ENCODE assay signal across 8 cellular contexts in genomic region chr17:48647103-48647963, GRCh38. TPM values are rescaled to one million over a fixed set of nuclear protein-coding genes. Genes with fewer than 3 reads are reported as not detected.
DNase-seq lines count a peak whose midpoint lies in the region; ATAC-seq and TF ChIP-seq lines count a peak whose summit lies in the region.

No MANE protein-coding gene starts in this region.

- peaks cover 19% of the 10 kb centered on the region for H3K4me1 Mint-ChIP-seq in activated T-cell treated with anti-CD3 and anti-CD28 coated beads, Interleukin-2, amount 50 U/mL, for 4 hours (ENCODE audit: low read depth)
- H3K4me1 Mint-ChIP-seq in T-cell = peaks cover 16 to 31% (median 27%) of the 10 kb centered on the region in 3 donors

- 2% methylated on average over 25 of the region's 30 CpGs for WGBS in suprapubic skin

- CTCF ChIA-PET in T-cell (lab: Charles Lee) = interaction anchor here in 1 of 2 donors (0.6 kb wide), 1 partner anchor 28 kb away, joined by 4 read pairs; no protein-coding TSS in a partner anchor

- POLR2A ChIA-PET in T-cell (lab: Charles Lee) = interaction anchor here (0.6 kb wide), 2 partner anchors 297 to 384 kb away, joined by 3 to 4 read pairs; no protein-coding TSS in a partner anchor

- H3K27ac ChIP-seq in suprapubic skin = no peak overlapping the region

- peaks cover 53% of the 10 kb centered on the region for H3K27me3 Mint-ChIP-seq in activated T-cell treated with anti-CD3 and anti-CD28 coated beads, Interleukin-2, amount 50 U/mL, for 4 hours (ENCODE audit: low read depth)
- peaks cover 56% of the 10 kb centered on the region in 2 donors for H3K27me3 Mint-ChIP-seq in T-cell

- no peak for ATAC-seq in activated T-cell treated with anti-CD3 and anti-CD28 coated beads, Interleukin-2, amount 50 U/mL, for 4 hours
- peak; percentile 12 to 28 (median 25) for ATAC-seq in T-cell (replicated peaks in 1 of 4)
- ATAC-seq in HG03460 (IDR thresholded peaks at IDR 0.05; ENCODE audit: unreplicated experiment) = no peak

- no peaks in the 10 kb centered on the region for H3K36me3 ChIP-seq in suprapubic skin

- no peak for TF ChIP-seq EP300 in suprapubic skin (IDR thresholded peaks at IDR 0.05)

- H3K27ac Mint-ChIP-seq in T-cell = no peak overlapping the region

- no peaks in the 10 kb centered on the region for H3K9me3 ChIP-seq in suprapubic skin

- no peaks in the 10 kb centered on the region for H3K36me3 Mint-ChIP-seq in activated T-cell treated with anti-CD3 and anti-CD28 coated beads, Interleukin-2, amount 50 U/mL, for 4 hours (ENCODE audit: insufficient read depth)
- no peaks in the 10 kb centered on the region for H3K36me3 Mint-ChIP-seq in T-cell

- H3K4me1 ChIP-seq in suprapubic skin = peaks cover 18% of the 10 kb centered on the region

- no peak for TF ChIP-seq POLR2A in suprapubic skin (IDR thresholded peaks at IDR 0.05)
- TF ChIP-seq POLR2A in erythroblast (IDR thresholded peaks at IDR 0.05; ENCODE audit: low read length) = no peak

- H3K4me3 Mint-ChIP-seq in activated T-cell treated with anti-CD3 and anti-CD28 coated beads, Interleukin-2, amount 50 U/mL, for 4 hours = peak overlapping the region; percentile 77
- H3K4me3 Mint-ChIP-seq in T-cell = peak overlapping the region; percentile 80 to 83 (median 83)

- H3K4me3 ChIP-seq in suprapubic skin = peak overlapping the region; percentile 44

- no peak for DNase-seq in activated T-cell treated with anti-CD3 and anti-CD28 coated beads, Interleukin-2, amount 50 U/mL, for 4 hours
- DNase-seq in activated T-cell treated with anti-CD3 and anti-CD28 coated beads, Interleukin-2, amount 50 U/mL, for 1 hour = no peak
- no peak for DNase-seq in T-cell
- DNase-seq in iPS-NIHi7 (ENCODE audit: extremely low spot score) = peak; percentile 71
- no peak for DNase-seq in suprapubic skin (ENCODE audit: low spot score in 2 of 2)
- no peak for DNase-seq in erythroblast (lab: John Stamatoyannopoulos, UW)
- DNase-seq in NCI-H2081 (lab: John Stamatoyannopoulos, UW) = no peak

- TF ChIP-seq CTCF in suprapubic skin (IDR thresholded peaks at IDR 0.05) = no peak

- peaks cover 91% of the 10 kb centered on the region for H3K27me3 ChIP-seq in suprapubic skin

- H3K9me3 Mint-ChIP-seq in activated T-cell treated with anti-CD3 and anti-CD28 coated beads, Interleukin-2, amount 50 U/mL, for 4 hours = no peaks in the 10 kb centered on the region
- H3K9me3 Mint-ChIP-seq in T-cell = no peaks in the 10 kb centered on the region

RNA-seq across cellular contexts. Expression of gene HOXB9, which starts 21.2 kb away (rescaled TPM):
- total RNA-seq in activated T-cell treated with anti-CD3 and anti-CD28 coated beads, Interleukin-2, amount 50 U/mL, for 4 hours = 1 to 10 TPM in 2 of 3 donors, under 1 TPM in 1; 0.63 to 1.4 (median 1.2) TPM
- total RNA-seq in T-cell = under 1 TPM in 4 of 5 donors, not detected in 1; 0.19 to 0.43 (median 0.30) TPM
- under 1 TPM in 2 of 4 donors, not detected in 2; 0.23 to 0.42 TPM for total RNA-seq in suprapubic skin

RNA-seq across cellular contexts. Expression of gene HOXB8, which starts 32.2 kb away (rescaled TPM):
- under 1 TPM in 2 of 3 donors, not detected in 1; 0.14 to 0.18 TPM for total RNA-seq in activated T-cell treated with anti-CD3 and anti-CD28 coated beads, Interleukin-2, amount 50 U/mL, for 4 hours
- total RNA-seq in T-cell = not detected
- total RNA-seq in suprapubic skin = not detected

RNA-seq across cellular contexts. Expression of gene HOXB7, which starts 36.5 kb away (rescaled TPM):
- total RNA-seq in activated T-cell treated with anti-CD3 and anti-CD28 coated beads, Interleukin-2, amount 50 U/mL, for 4 hours = under 1 TPM; 0.18 to 0.43 (median 0.38) TPM
- total RNA-seq in T-cell = under 1 TPM in 3 of 5 donors, not detected in 2; 0.47 to 0.66 (median 0.60) TPM
- 1 to 10 TPM in 3 of 4 donors, under 1 TPM in 1; 0.95 to 3.6 (median 2.4) TPM for total RNA-seq in suprapubic skin

RNA-seq across cellular contexts. Expression of gene HOXB6, which starts 42.5 kb away (rescaled TPM):
- under 1 TPM in 2 of 3 donors, not detected in 1; 0.24 to 0.27 TPM for total RNA-seq in activated T-cell treated with anti-CD3 and anti-CD28 coated beads, Interleukin-2, amount 50 U/mL, for 4 hours
- under 1 TPM in 2 of 5 donors, not detected in 3; 0.16 to 0.33 TPM for total RNA-seq in T-cell
- 1 to 10 TPM in 2 of 4 donors, under 1 TPM in 1, not detected in 1; 0.39 to 4.5 (median 1.3) TPM for total RNA-seq in suprapubic skin

RNA-seq across cellular contexts. Expression of gene HOXB5, which starts 53.8 kb away (rescaled TPM):
- total RNA-seq in activated T-cell treated with anti-CD3 and anti-CD28 coated beads, Interleukin-2, amount 50 U/mL, for 4 hours = under 1 TPM in 1 of 3 donors, not detected in 2; 0.08 TPM
- total RNA-seq in T-cell (not detected), suprapubic skin (under 1 TPM in 2 of 4 donors, not detected in 2; 0.72 to 0.80 TPM)

Comparison
In these comparisons a context has a peak if more than half of its experiments do, and no peak if none do; other contexts are left out.
1. ATAC-seq: peak in T-cell (4 of 4); none in activated T-cell treated with anti-CD3 and anti-CD28 coated beads, Interleukin-2, amount 50 U/mL, for 4 hours (0 of 2) and HG03460 (single experiment).